In the genomic region with DNA sequence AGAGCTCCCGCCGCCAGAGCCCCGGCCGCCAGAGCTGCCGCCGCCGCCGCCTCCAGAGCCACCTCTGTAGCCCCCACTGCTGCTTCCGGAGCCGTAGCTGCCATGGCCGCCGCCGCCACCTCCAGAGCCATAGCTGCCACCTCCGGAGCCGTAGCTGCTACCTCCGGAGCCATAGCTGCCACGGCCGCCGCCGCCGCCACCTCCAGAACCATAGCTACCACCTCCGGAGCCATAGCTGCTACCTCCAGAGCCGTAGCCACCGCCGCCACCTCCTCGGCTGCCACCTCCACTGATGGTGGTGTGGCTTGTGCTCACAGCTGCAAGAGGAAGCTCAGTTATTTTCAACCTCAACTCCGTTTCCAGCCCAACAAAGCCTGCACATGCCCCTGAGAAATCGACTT, we compare ENCODE assay signal across 36 cellular contexts. TPM values are rescaled to one million over a fixed set of nuclear protein-coding genes. Genes with fewer than 3 reads are reported as not detected.
"Had no signal": no experiment of that assay in that cellular context is flagged by ENCODE, and none has a peak within 500 bp of the region (broad histone marks: within the 10 kb centered on the region; RNA-seq: fewer than 3 reads in every experiment).

No MANE protein-coding gene starts in this region.

- H3K4me1 Mint-ChIP-seq: activated B cell treated with CpG ODN at 0.5 μM for 24 hours had no signal

- H3K27ac Mint-ChIP-seq: activated B cell treated with CpG ODN at 0.5 μM for 24 hours; activated CD4-positive, alpha-beta memory T cell treated with anti-CD3 and anti-CD28 coated beads for 36 hours; activated naive CD4-positive, alpha-beta T cell treated with anti-CD3 and anti-CD28 coated beads for 36 hours; activated naive CD4-positive, alpha-beta T cell treated with anti-CD3 and anti-CD28 coated beads, Interleukin-2, amount 50 U/mL, for 72 hours; activated T-helper 1 cell treated with anti-CD3 and anti-CD28 coated beads, Interleukin-12 subunit alpha, Interleukin-12 subunit beta, Interleukin-2, Interleukin-4 antibody, amounts not matched to agents 30 ng/mL and 10 ng/mL and 1 ng/mL, durations not matched to agents 14 hours and 24 hours and 36 hours had no signal

- H3K27ac ChIP-seq: brain microvascular endothelial cell, KMS-11, VCaP had no signal

- ATAC-seq: activated naive CD4-positive, alpha-beta T cell treated with anti-CD3 and anti-CD28 coated beads, Interleukin-2, amount 50 U/mL, for 72 hours; activated T-cell treated with anti-CD3 and anti-CD28 coated beads, Interleukin-2, amount 50 U/mL, for 4 hours; Panc1 had no signal

- H3K9ac ChIP-seq: KMS-11 had no signal

- H3K4me3 Mint-ChIP-seq: activated B cell treated with CpG ODN at 0.5 μM for 24 hours; activated CD4-positive, alpha-beta memory T cell treated with anti-CD3 and anti-CD28 coated beads for 36 hours; activated naive CD4-positive, alpha-beta T cell treated with anti-CD3 and anti-CD28 coated beads for 36 hours; activated T-helper 1 cell treated with anti-CD3 and anti-CD28 coated beads, Interleukin-12 subunit alpha, Interleukin-12 subunit beta, Interleukin-2, Interleukin-4 antibody, amounts not matched to agents 30 ng/mL and 10 ng/mL and 1 ng/mL, durations not matched to agents 14 hours and 24 hours and 36 hours had no signal

- H3K4me2 ChIP-seq: KMS-11 had no signal

- DNase-seq: activated B cell treated with CpG ODN at 0.5 μM for 24 hours; activated CD4-positive, alpha-beta memory T cell treated with anti-CD3 and anti-CD28 coated beads for 36 hours; activated CD4-positive, alpha-beta T cell treated with anti-CD3 and anti-CD28 coated beads for 4 hours; activated CD4-positive, alpha-beta T cell treated with anti-CD3 and anti-CD28 coated beads, Interleukin-2, amount 50 U/mL, for 1 hour; activated CD4-positive, CD25-positive, alpha-beta regulatory T cell treated with anti-CD3 and anti-CD28 coated beads, Interleukin-2, amount 50 U/mL, for 72 hours; activated CD8-positive, alpha-beta memory T cell treated with anti-CD3 and anti-CD28 coated beads, Interleukin-2, amount 50 U/mL, for 4 hours; activated gamma-delta T cell treated with Interleukin-2 at 50 U/mL for 16 hours; activated naive CD4-positive, alpha-beta T cell treated with anti-CD3 and anti-CD28 coated beads for 36 hours; activated T-cell treated with anti-CD3 and anti-CD28 coated beads for 4 hours; activated T-cell treated with anti-CD3 and anti-CD28 coated beads, Interleukin-2, amount 50 U/mL, for 4 hours; amniotic stem cell; aorta; brain microvascular endothelial cell; central memory CD4-positive, alpha-beta T cell; NCI-H1092 treated with DMSO at 0.1 percent for 48 hours; NCI-H1417; NCI-H146; NCI-H187; NCI-H2081; NCI-H2171 treated with DMSO at 0.1 percent for 48 hours; NCI-H2227 treated with DMSO at 0.1 percent for 48 hours; NCI-H446; NCI-H510A treated with DMSO at 0.1 percent for 48 hours; NCI-H526 treated with DMSO at 0.1 percent for 48 hours; NCI-H774; SHP77 treated with DMSO at 0.1 percent for 48 hours; SW 1271; T-helper 1 cell; T-helper 9 cell had no signal

- H3K9me3 Mint-ChIP-seq: activated B cell treated with CpG ODN at 0.5 μM for 24 hours; activated CD4-positive, alpha-beta memory T cell treated with anti-CD3 and anti-CD28 coated beads for 36 hours; activated naive CD4-positive, alpha-beta T cell treated with anti-CD3 and anti-CD28 coated beads for 36 hours; activated naive CD4-positive, alpha-beta T cell treated with anti-CD3 and anti-CD28 coated beads, Interleukin-2, amount 50 U/mL, for 72 hours; activated T-cell treated with anti-CD3 and anti-CD28 coated beads, Interleukin-2, amount 50 U/mL, for 4 hours; activated T-helper 1 cell treated with anti-CD3 and anti-CD28 coated beads, Interleukin-12 subunit alpha, Interleukin-12 subunit beta, Interleukin-2, Interleukin-4 antibody, amounts not matched to agents 30 ng/mL and 10 ng/mL and 1 ng/mL, durations not matched to agents 14 hours and 24 hours and 36 hours had no signal

- H3K36me3 Mint-ChIP-seq: activated CD4-positive, alpha-beta memory T cell treated with anti-CD3 and anti-CD28 coated beads for 36 hours; activated naive CD4-positive, alpha-beta T cell treated with anti-CD3 and anti-CD28 coated beads, Interleukin-2, amount 50 U/mL, for 72 hours had no signal

- H3K36me3 ChIP-seq: brain microvascular endothelial cell had no signal

RNA-seq across cellular contexts. Expression of a gene that starts 4.9 kb away (rescaled TPM):
- total RNA-seq: activated B cell treated with CpG ODN at 0.5 μM for 24 hours; activated CD4-positive, alpha-beta memory T cell treated with anti-CD3 and anti-CD28 coated beads for 36 hours; activated naive CD4-positive, alpha-beta T cell treated with anti-CD3 and anti-CD28 coated beads for 36 hours; activated naive CD4-positive, alpha-beta T cell treated with anti-CD3 and anti-CD28 coated beads, Interleukin-2, amount 50 U/mL, for 72 hours; activated T-helper 1 cell treated with anti-CD3 and anti-CD28 coated beads, Interleukin-12 subunit alpha, Interleukin-12 subunit beta, Interleukin-2, Interleukin-4 antibody, amounts not matched to agents 30 ng/mL and 10 ng/mL and 1 ng/mL, durations not matched to agents 14 hours and 24 hours and 36 hours; LHCN-M2; RPMI7951 had no signal
- polyA plus RNA-seq: aorta had no signal

RNA-seq across cellular contexts. Expression of a gene that starts 23.3 kb away (rescaled TPM):
- total RNA-seq: activated B cell treated with CpG ODN at 0.5 μM for 24 hours; activated CD4-positive, alpha-beta memory T cell treated with anti-CD3 and anti-CD28 coated beads for 36 hours; activated naive CD4-positive, alpha-beta T cell treated with anti-CD3 and anti-CD28 coated beads for 36 hours; activated naive CD4-positive, alpha-beta T cell treated with anti-CD3 and anti-CD28 coated beads, Interleukin-2, amount 50 U/mL, for 72 hours; activated T-cell treated with anti-CD3 and anti-CD28 coated beads, Interleukin-2, amount 50 U/mL, for 4 hours; activated T-helper 1 cell treated with anti-CD3 and anti-CD28 coated beads, Interleukin-12 subunit alpha, Interleukin-12 subunit beta, Interleukin-2, Interleukin-4 antibody, amounts not matched to agents 30 ng/mL and 10 ng/mL and 1 ng/mL, durations not matched to agents 14 hours and 24 hours and 36 hours; aorta; LHCN-M2; RPMI7951 had no signal

RNA-seq across cellular contexts. Expression of a gene that starts 28.0 kb away (rescaled TPM):
- total RNA-seq: activated B cell treated with CpG ODN at 0.5 μM for 24 hours; activated CD4-positive, alpha-beta memory T cell treated with anti-CD3 and anti-CD28 coated beads for 36 hours; activated naive CD4-positive, alpha-beta T cell treated with anti-CD3 and anti-CD28 coated beads for 36 hours; activated naive CD4-positive, alpha-beta T cell treated with anti-CD3 and anti-CD28 coated beads, Interleukin-2, amount 50 U/mL, for 72 hours; activated T-cell treated with anti-CD3 and anti-CD28 coated beads, Interleukin-2, amount 50 U/mL, for 4 hours; activated T-helper 1 cell treated with anti-CD3 and anti-CD28 coated beads, Interleukin-12 subunit alpha, Interleukin-12 subunit beta, Interleukin-2, Interleukin-4 antibody, amounts not matched to agents 30 ng/mL and 10 ng/mL and 1 ng/mL, durations not matched to agents 14 hours and 24 hours and 36 hours; aorta; LHCN-M2; RPMI7951 had no signal
- polyA plus RNA-seq: aorta had no signal

RNA-seq across cellular contexts. Expression of a gene that starts 56.9 kb away (rescaled TPM):
- total RNA-seq: activated B cell treated with CpG ODN at 0.5 μM for 24 hours; activated T-helper 1 cell treated with anti-CD3 and anti-CD28 coated beads, Interleukin-12 subunit alpha, Interleukin-12 subunit beta, Interleukin-2, Interleukin-4 antibody, amounts not matched to agents 30 ng/mL and 10 ng/mL and 1 ng/mL, durations not matched to agents 14 hours and 24 hours and 36 hours; aorta; LHCN-M2; RPMI7951 had no signal
- polyA plus RNA-seq: aorta had no signal
